2 cellular contexts compared by ENCODE assay signal in the genomic region with DNA sequence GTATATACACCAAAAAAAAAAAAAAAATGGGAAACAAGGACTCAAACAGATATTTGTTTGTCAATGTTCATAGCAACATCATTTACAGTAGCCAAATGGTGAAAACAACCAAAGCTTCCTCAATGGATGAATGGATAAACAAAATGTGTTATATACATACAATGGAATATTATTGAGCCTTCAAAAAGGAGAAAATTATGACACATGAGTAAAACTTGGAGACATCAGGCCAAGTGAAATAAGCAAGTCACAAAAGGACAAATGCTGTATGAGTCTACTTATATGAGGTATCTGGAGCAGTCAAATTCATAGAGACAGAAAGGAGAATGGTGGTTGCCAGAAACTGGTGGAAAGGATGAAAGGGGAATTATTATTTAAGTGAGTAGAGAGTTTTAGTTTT.
TF ChIP-seq lines count a peak whose summit lies in the region.

No MANE protein-coding gene starts in this region.

TF ChIP-seq in HEK293, 187 proteins besides CTCF, POLR2A, EP300 and RAD21:
- TF ChIP-seq, protein P1, sequence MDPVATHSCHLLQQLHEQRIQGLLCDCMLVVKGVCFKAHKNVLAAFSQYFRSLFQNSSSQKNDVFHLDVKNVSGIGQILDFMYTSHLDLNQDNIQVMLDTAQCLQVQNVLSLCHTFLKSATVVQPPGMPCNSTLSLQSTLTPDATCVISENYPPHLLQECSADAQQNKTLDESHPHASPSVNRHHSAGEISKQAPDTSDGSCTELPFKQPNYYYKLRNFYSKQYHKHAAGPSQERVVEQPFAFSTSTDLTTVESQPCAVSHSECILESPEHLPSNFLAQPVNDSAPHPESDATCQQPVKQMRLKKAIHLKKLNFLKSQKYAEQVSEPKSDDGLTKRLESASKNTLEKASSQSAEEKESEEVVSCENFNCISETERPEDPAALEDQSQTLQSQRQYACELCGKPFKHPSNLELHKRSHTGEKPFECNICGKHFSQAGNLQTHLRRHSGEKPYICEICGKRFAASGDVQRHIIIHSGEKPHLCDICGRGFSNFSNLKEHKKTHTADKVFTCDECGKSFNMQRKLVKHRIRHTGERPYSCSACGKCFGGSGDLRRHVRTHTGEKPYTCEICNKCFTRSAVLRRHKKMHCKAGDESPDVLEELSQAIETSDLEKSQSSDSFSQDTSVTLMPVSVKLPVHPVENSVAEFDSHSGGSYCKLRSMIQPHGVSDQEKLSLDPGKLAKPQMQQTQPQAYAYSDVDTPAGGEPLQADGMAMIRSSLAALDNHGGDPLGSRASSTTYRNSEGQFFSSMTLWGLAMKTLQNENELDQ (tag by site-specific recombination; IDR thresholded peaks at IDR 0.05; ENCODE audit: low read depth), result no peak
- TF ChIP-seq ZNF146 (tag by site-specific recombination; IDR thresholded peaks at IDR 0.05), result peak; percentile 90

TF ChIP-seq in K562, 482 proteins besides CTCF, POLR2A, EP300 and RAD21:
- TF ChIP-seq ZNF146 (CRISPR knock-in tag; IDR thresholded peaks at IDR 0.05; ENCODE audit: unreplicated experiment) (peak; percentile 16), ZNF830 (CRISPR knock-in tag; IDR thresholded peaks at IDR 0.05) (no peak), RBM25 (IDR thresholded peaks at IDR 0.05; ENCODE audit: low read depth, low read length, severe bottlenecking) (peak; percentile 25), HIVEP1 (CRISPR knock-in tag; IDR thresholded peaks at IDR 0.05) (no peak), ZC3H8 (IDR thresholded peaks at IDR 0.05) (no peak), KDM1A (IDR thresholded peaks at IDR 0.05) (no peak), GABPB1 (CRISPR knock-in tag; IDR thresholded peaks at IDR 0.05) (no peak), TGIF2 (CRISPR knock-in tag; IDR thresholded peaks at IDR 0.05) (no peak)
- TF ChIP-seq, protein P2, sequence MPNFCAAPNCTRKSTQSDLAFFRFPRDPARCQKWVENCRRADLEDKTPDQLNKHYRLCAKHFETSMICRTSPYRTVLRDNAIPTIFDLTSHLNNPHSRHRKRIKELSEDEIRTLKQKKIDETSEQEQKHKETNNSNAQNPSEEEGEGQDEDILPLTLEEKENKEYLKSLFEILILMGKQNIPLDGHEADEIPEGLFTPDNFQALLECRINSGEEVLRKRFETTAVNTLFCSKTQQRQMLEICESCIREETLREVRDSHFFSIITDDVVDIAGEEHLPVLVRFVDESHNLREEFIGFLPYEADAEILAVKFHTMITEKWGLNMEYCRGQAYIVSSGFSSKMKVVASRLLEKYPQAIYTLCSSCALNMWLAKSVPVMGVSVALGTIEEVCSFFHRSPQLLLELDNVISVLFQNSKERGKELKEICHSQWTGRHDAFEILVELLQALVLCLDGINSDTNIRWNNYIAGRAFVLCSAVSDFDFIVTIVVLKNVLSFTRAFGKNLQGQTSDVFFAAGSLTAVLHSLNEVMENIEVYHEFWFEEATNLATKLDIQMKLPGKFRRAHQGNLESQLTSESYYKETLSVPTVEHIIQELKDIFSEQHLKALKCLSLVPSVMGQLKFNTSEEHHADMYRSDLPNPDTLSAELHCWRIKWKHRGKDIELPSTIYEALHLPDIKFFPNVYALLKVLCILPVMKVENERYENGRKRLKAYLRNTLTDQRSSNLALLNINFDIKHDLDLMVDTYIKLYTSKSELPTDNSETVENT (CRISPR knock-in tag; IDR thresholded peaks at IDR 0.05), result no peak
- TF ChIP-seq, protein P3, sequence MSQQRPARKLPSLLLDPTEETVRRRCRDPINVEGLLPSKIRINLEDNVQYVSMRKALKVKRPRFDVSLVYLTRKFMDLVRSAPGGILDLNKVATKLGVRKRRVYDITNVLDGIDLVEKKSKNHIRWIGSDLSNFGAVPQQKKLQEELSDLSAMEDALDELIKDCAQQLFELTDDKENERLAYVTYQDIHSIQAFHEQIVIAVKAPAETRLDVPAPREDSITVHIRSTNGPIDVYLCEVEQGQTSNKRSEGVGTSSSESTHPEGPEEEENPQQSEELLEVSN (IDR thresholded peaks at IDR 0.05; ENCODE audit: borderline replicate concordance in 1 of 2, extremely low read depth in 1 of 2, insufficient read depth in 1 of 2, insufficient read length in 1 of 2, low read depth in 1 of 2, low read length in 1 of 2, poor library complexity in 1 of 2, severe bottlenecking in 1 of 2), result no peak
- TF ChIP-seq, protein P4, sequence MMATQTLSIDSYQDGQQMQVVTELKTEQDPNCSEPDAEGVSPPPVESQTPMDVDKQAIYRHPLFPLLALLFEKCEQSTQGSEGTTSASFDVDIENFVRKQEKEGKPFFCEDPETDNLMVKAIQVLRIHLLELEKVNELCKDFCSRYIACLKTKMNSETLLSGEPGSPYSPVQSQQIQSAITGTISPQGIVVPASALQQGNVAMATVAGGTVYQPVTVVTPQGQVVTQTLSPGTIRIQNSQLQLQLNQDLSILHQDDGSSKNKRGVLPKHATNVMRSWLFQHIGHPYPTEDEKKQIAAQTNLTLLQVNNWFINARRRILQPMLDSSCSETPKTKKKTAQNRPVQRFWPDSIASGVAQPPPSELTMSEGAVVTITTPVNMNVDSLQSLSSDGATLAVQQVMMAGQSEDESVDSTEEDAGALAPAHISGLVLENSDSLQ (IDR thresholded peaks at IDR 0.05), result no peak
- TF ChIP-seq, protein P5, sequence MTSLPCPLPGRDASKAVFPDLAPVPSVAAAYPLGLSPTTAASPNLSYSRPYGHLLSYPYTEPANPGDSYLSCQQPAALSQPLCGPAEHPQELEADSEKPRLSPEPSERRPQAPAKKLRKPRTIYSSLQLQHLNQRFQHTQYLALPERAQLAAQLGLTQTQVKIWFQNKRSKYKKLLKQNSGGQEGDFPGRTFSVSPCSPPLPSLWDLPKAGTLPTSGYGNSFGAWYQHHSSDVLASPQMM (CRISPR knock-in tag; IDR thresholded peaks at IDR 0.05), result no peak
